11 cellular contexts compared by ENCODE assay signal in genomic region chr2:160433466-160434172, GRCh38. TPM values are rescaled to one million over a fixed set of nuclear protein-coding genes. Genes with fewer than 3 reads are reported as not detected.
DNase-seq lines count a peak whose midpoint lies in the region; ATAC-seq, FAIRE-seq and TF ChIP-seq lines count a peak whose summit lies in the region.
"Had no signal": no experiment of that assay in that cellular context is flagged by ENCODE, and none has a peak within 500 bp of the region (broad histone marks: within the 10 kb centered on the region; RNA-seq: fewer than 3 reads in every experiment).

No MANE protein-coding gene starts in this region.

- peaks cover 3 to 4% of the 10 kb centered on the region in 2 experiments; a peak in 4 of 5 replicates for H3K36me3 ChIP-seq in HepG2 (replicated peaks in 1 of 2; ENCODE audit: control insufficient read depth in 1 of 2, insufficient read depth in 2 of 2, low read length in 2 of 2)

- TF ChIP-seq CTCF in HFFc6 (IDR thresholded peaks at IDR 0.05) (no peak), HepG2 (CRISPR knock-in tag; IDR thresholded peaks at IDR 0.05) (no peak), GM10266 (IDR thresholded peaks at IDR 0.05; ENCODE audit: control insufficient read depth, insufficient read depth, low read depth, missing control alignments) (no peak)
- no peak for TF ChIP-seq CTCF in activated CD8-positive, alpha-beta T cell treated with anti-CD3 and anti-CD28 coated beads for 36 hours (IDR thresholded peaks at IDR 0.05)

- TF ChIP-seq POLR2A in HepG2 (IDR thresholded peaks at IDR 0.05; ENCODE audit: insufficient read depth in 1 of 2, low read depth in 2 of 2, low read length in 2 of 2), result no peak

- peaks cover 13% of the 10 kb centered on the region for H3K79me2 ChIP-seq in HepG2 (ENCODE audit: insufficient read depth, low read length)

- no peak overlapping the region for H3K4me2 ChIP-seq in HepG2 (ENCODE audit: low read depth, low read length)

- no peak for TF ChIP-seq RAD21 in HepG2 (CRISPR knock-in tag; IDR thresholded peaks at IDR 0.05)

- no peak overlapping the region for H3K4me3 Mint-ChIP-seq in HFFc6
- no peak overlapping the region for H3K4me3 Mint-ChIP-seq in activated CD8-positive, alpha-beta T cell treated with anti-CD3 and anti-CD28 coated beads for 36 hours

- no peak for FAIRE-seq in HepG2 (lab: Jason Lieb, UNC)

- H3K4me1 ChIP-seq in HepG2 (ENCODE audit: insufficient read depth, low read length), result peaks cover 23% of the 10 kb centered on the region

- H3K36me3 Mint-ChIP-seq in HFFc6 (ENCODE audit: low read depth), result peaks cover 29% of the 10 kb centered on the region
- H3K36me3 Mint-ChIP-seq in activated CD8-positive, alpha-beta T cell treated with anti-CD3 and anti-CD28 coated beads for 36 hours (ENCODE audit: low read depth), result peaks cover 17% of the 10 kb centered on the region

- H3K9me3 ChIP-seq in HepG2 (ENCODE audit: low read length), result peaks cover 17% of the 10 kb centered on the region

- H3K27ac ChIP-seq in HepG2 (ENCODE audit: extremely low read length, insufficient read depth, low read length), result no peak overlapping the region
- H3K27ac ChIP-seq: VCaP had no signal

- 77% methylated on average over 5 of the region's 5 CpGs for WGBS in HepG2 (ENCODE audit: low lambda C conversion rate)

- in situ Hi-C loops in HepG2 (cut with HindIII; ENCODE audit: extremely low pct_ligation_motif_present, low pct_unique_long_range_greater_than_20kb), result no loop called here

- no peaks in the 10 kb centered on the region for H4K20me1 ChIP-seq in HepG2 (ENCODE audit: insufficient read depth, low read length)

- CTCF ChIA-PET in activated CD8-positive, alpha-beta T cell treated with anti-CD3 and anti-CD28 coated beads for 36 hours (lab: Charles Lee), result interaction anchor here (1.0 to 1.7 kb wide), 4 partner anchors 19 to 81 kb away, joined by 3 to 5 read pairs (median 4); no protein-coding TSS in a partner anchor
- CTCF ChIA-PET in HepG2 (lab: Yijun Ruan, JAX; ENCODE audit: low intra/inter-chr PET ratio, low total read pairs), result no interaction called here

- peak; percentile 36 for DNase-seq in CD1c-positive myeloid dendritic cell (ENCODE audit: extremely low spot score)
- DNase-seq in HFFc6, result no peak
- no peak for DNase-seq in activated CD8-positive, alpha-beta T cell treated with anti-CD3 and anti-CD28 coated beads for 36 hours
- DNase-seq in HepG2 (ENCODE audit: low spot score), result no peak
- DNase-seq in cortex of kidney (lab: John Stamatoyannopoulos, UW), result no peak
- DNase-seq in GM10266 (ENCODE audit: extremely low spot score), result no peak
- DNase-seq in NCI-H69 (lab: John Stamatoyannopoulos, UW), result no peak
- no peak for DNase-seq in NCI-H2107 treated with DMSO at 0.1 percent for 48 hours (lab: John Stamatoyannopoulos, UW; ENCODE audit: unreplicated experiment)
- DNase-seq: foreskin melanocyte, NCI-H2107 had no signal

- POLR2A ChIA-PET in activated CD8-positive, alpha-beta T cell treated with anti-CD3 and anti-CD28 coated beads for 36 hours (lab: Charles Lee), result interaction anchor here (1.7 kb wide), 1 partner anchor 28 kb away, joined by 3 read pairs; no protein-coding TSS in a partner anchor
- POLR2A ChIA-PET in HepG2 (lab: Yijun Ruan, JAX), result interaction anchor here (0.7 to 1.2 kb wide), 4 partner anchors 58 to 60 kb away, joined by 3 to 9 read pairs (median 6); partner anchors contain the start of gene RBMS1

- H3K9me3 Mint-ChIP-seq in HFFc6, result peaks cover 14% of the 10 kb centered on the region
- peaks cover 10% of the 10 kb centered on the region for H3K9me3 Mint-ChIP-seq in activated CD8-positive, alpha-beta T cell treated with anti-CD3 and anti-CD28 coated beads for 36 hours

- TF ChIP-seq EP300 in HepG2 (IDR thresholded peaks at IDR 0.05; ENCODE audit: low read depth in 2 of 2, low read length in 2 of 2) (no peak), HepG2 (CRISPR knock-in tag; IDR thresholded peaks at IDR 0.05; ENCODE audit: borderline replicate concordance) (no peak)

- intact Hi-C loops in activated CD8-positive, alpha-beta T cell treated with anti-CD3 and anti-CD28 coated beads for 36 hours (cut with micrococcal nuclease), result no loop called here
- intact Hi-C loops in HepG2 (cut with micrococcal nuclease; ENCODE audit: unreplicated experiment), result no loop called here

- H3K27me3 ChIP-seq in HepG2 (ENCODE audit: control insufficient read depth in 1 of 2, insufficient read depth in 2 of 2, low read length in 2 of 2), result no peaks in the 10 kb centered on the region

- no peak overlapping the region for H3K4me3 ChIP-seq in HepG2 (replicated peaks in 1 of 3; ENCODE audit: insufficient read depth in 1 of 3, low read depth in 2 of 3, low read length in 3 of 3)

- peak; percentile 67 for ATAC-seq in activated CD8-positive, alpha-beta T cell treated with anti-CD3 and anti-CD28 coated beads for 36 hours
- ATAC-seq in HepG2, result no peak

- no peaks in the 10 kb centered on the region for H3K27me3 Mint-ChIP-seq in HFFc6 (ENCODE audit: insufficient read depth)
- no peaks in the 10 kb centered on the region for H3K27me3 Mint-ChIP-seq in activated CD8-positive, alpha-beta T cell treated with anti-CD3 and anti-CD28 coated beads for 36 hours

- H3K9ac ChIP-seq in HepG2 (ENCODE audit: insufficient read depth, low read depth, low read length), result no peak overlapping the region

- no peak overlapping the region for H2AFZ ChIP-seq in HepG2 (ENCODE audit: low read length)

- BruUV-seq in HepG2 (replicated peaks; lab: Mats Ljungman, UMichigan), result no TSS peak

- peaks cover 56% of the 10 kb centered on the region for H3K4me1 Mint-ChIP-seq in HFFc6 (ENCODE audit: low read depth)
- peaks cover 43% of the 10 kb centered on the region for H3K4me1 Mint-ChIP-seq in activated CD8-positive, alpha-beta T cell treated with anti-CD3 and anti-CD28 coated beads for 36 hours (ENCODE audit: low read depth)

- H3K27ac Mint-ChIP-seq in HFFc6, result peak overlapping the region; percentile 64; the same call in 1 of the 2 replicates
- no peak overlapping the region for H3K27ac Mint-ChIP-seq in activated CD8-positive, alpha-beta T cell treated with anti-CD3 and anti-CD28 coated beads for 36 hours

TF ChIP-seq in HepG2, 621 proteins besides CTCF, POLR2A, EP300 and RAD21 (continues in another document):
- no peak for TF ChIP-seq TBX2 (CRISPR knock-in tag; IDR thresholded peaks at IDR 0.05; ENCODE audit: borderline replicate concordance)
- no peak for TF ChIP-seq ATF7 (IDR thresholded peaks at IDR 0.05)
- TF ChIP-seq ATF7 (CRISPR knock-in tag; IDR thresholded peaks at IDR 0.05), result no peak
- no peak for TF ChIP-seq REL (CRISPR knock-in tag; conservative IDR thresholded peaks at IDR 0.05)
- TF ChIP-seq NONO (IDR thresholded peaks at IDR 0.05), result no peak
- no peak for TF ChIP-seq NONO (CRISPR knock-in tag; conservative IDR thresholded peaks at IDR 0.05)

RNA-seq across cellular contexts. Expression of gene RBMS1, which starts 60.0 kb away (rescaled TPM):
- total RNA-seq in HFFc6 (2021; fragmentation: NEBNext Ultra II Directional; extraction: Animal tissue kit (Norgen Biotek cat#: 25700)), result 100 to 1,000 TPM in 3 of 6 experiments, 10 to 100 TPM in 3; 88.7 to 111 (median 96.1) TPM
- total RNA-seq in activated CD8-positive, alpha-beta T cell treated with anti-CD3 and anti-CD28 coated beads for 36 hours, result 10 to 100 TPM; 35.8 to 38.6 TPM
- total RNA-seq in HepG2 (2016; rRNA removed; fragmentation: Illumina TruSeq; extraction: Trizol), result 52.1 and 55.5 TPM in 2 replicates
- 4.1 and 5.2 TPM in 2 replicates for total RNA-seq in HepG2 (2016; cell fraction: cytosol; rRNA removed; fragmentation: Illumina TruSeq; extraction: Trizol; ENCODE audit: low read depth)
- 51.6 and 52.5 TPM in 2 replicates for total RNA-seq in HepG2 (2016; cell fraction: insoluble cytoplasmic fraction; rRNA removed; fragmentation: Illumina TruSeq; extraction: Trizol)
- 18.5 and 21.0 TPM in 2 replicates for total RNA-seq in HepG2 (2016; cell fraction: membrane; rRNA removed; fragmentation: Illumina TruSeq; extraction: Trizol)
- 44.0 and 59.0 TPM in 2 replicates for total RNA-seq in HepG2 (2016; cell fraction: nucleus; rRNA removed; fragmentation: Illumina TruSeq; extraction: Trizol)
- 82.9 and 110 TPM in 2 replicates for polyA plus RNA-seq in HepG2 (2011; rRNA removed)
- 71.0 and 80.7 TPM in 2 replicates for polyA plus RNA-seq in HepG2 (2011; cell fraction: cytosol; rRNA removed)
- 50.6 and 54.0 TPM in 2 replicates for polyA plus RNA-seq in HepG2 (2011; cell fraction: nucleus; rRNA removed)
- 70.0 and 92.2 TPM in 2 replicates for polyA plus RNA-seq in HepG2 (2012)
- 2.6 and 2.7 TPM in 2 replicates for polyA plus RNA-seq in HepG2 (2016; cell fraction: cytosol; fragmentation: Illumina TruSeq; extraction: Trizol; ENCODE audit: low read depth)
- polyA plus RNA-seq in HepG2 (2016; cell fraction: insoluble cytoplasmic fraction; fragmentation: Illumina TruSeq; extraction: Trizol; ENCODE audit: low read depth), result 51.8 and 60.2 TPM in 2 replicates
- polyA plus RNA-seq in HepG2 (2016; cell fraction: membrane; fragmentation: Illumina TruSeq; extraction: Trizol; ENCODE audit: low read depth), result 10.2 and 12.3 TPM in 2 replicates
- polyA plus RNA-seq in HepG2 (2016; cell fraction: nucleus; fragmentation: Illumina TruSeq; extraction: Trizol; ENCODE audit: insufficient read depth, low read depth), result 43.3 and 48.9 TPM in 2 replicates
- 28.8 and 93.8 TPM in 2 replicates for polyA minus RNA-seq in HepG2 (2011; rRNA and poly(A)+ RNA removed; ENCODE audit: low replicate concordance)
- polyA minus RNA-seq in HepG2 (2011; cell fraction: cytosol; rRNA and poly(A)+ RNA removed), result 56.0 and 61.6 TPM in 2 replicates
- 172 and 186 TPM in 2 replicates for polyA minus RNA-seq in HepG2 (2011; cell fraction: nucleus; rRNA and poly(A)+ RNA removed)
